ENCODE assay signal across 8 cellular contexts in genomic region chr14:21476925-21477681, GRCh38. TPM values are rescaled to one million over a fixed set of nuclear protein-coding genes. Genes with fewer than 3 reads are reported as not detected.
DNase-seq lines count a peak whose midpoint lies in the region; ATAC-seq and TF ChIP-seq lines count a peak whose summit lies in the region.

TSS of gene RAB2B (minus strand) at chr14:21476959. CDS start at chr14:21476872, 87 bp downstream.
TSS of gene TOX4 (plus strand) at chr14:21477195. CDS start at chr14:21477279, 84 bp downstream.

- peak; percentile 90 to 96 (median 92) for DNase-seq in CD4-positive, alpha-beta T cell
- peak; percentile 98 for DNase-seq in NCI-H82 (lab: John Stamatoyannopoulos, UW)
- DNase-seq in activated CD4-positive, alpha-beta memory T cell treated with anti-CD3 and anti-CD28 coated beads for 36 hours, result peak; percentile 97
- DNase-seq in lower lobe of right lung, result peak; percentile 95
- DNase-seq in stimulated activated CD4-positive, alpha-beta T cell treated with anti-CD3 and anti-CD28 coated beads, TNF-alpha, amount 100 ng/mL, for 4 hours (ENCODE audit: low read depth in 3 of 3), result peak; percentile 69 to 92 (median 91)

- H3K4me3 Mint-ChIP-seq in CD4-positive, alpha-beta T cell, result peak within 1 kb of the TSS; percentile 99
- peak within 1 kb of the TSS; percentile 99 for H3K4me3 Mint-ChIP-seq in activated CD4-positive, alpha-beta memory T cell treated with anti-CD3 and anti-CD28 coated beads for 36 hours

- POLR2A ChIA-PET in CD4-positive, alpha-beta T cell (lab: Charles Lee), result interaction anchor here (0.6 to 4.0 kb wide), 11 partner anchors 20 to 1618 kb away, joined by 3 to 44 read pairs (median 4); partner anchors contain the start of genes ACIN1, C14orf119, CHD8 and METTL3
- POLR2A ChIA-PET in activated CD4-positive, alpha-beta memory T cell treated with anti-CD3 and anti-CD28 coated beads for 36 hours (lab: Charles Lee), result interaction anchor here (0.5 to 2.5 kb wide), 8 partner anchors 11 to 1060 kb away, joined by 3 to 10 read pairs (median 5); partner anchors contain the start of gene METTL3

- no peaks in the 10 kb centered on the region for H3K9me3 ChIP-seq in CD4-positive, alpha-beta T cell (ENCODE audit: control insufficient read depth, low read length)
- no peaks in the 10 kb centered on the region for H3K9me3 ChIP-seq in ectodermal cell (ENCODE audit: control insufficient read depth, low read length)
- H3K9me3 ChIP-seq in lower lobe of right lung, result no peaks in the 10 kb centered on the region

- peak; percentile 96 for ATAC-seq in CD4-positive, alpha-beta T cell (ENCODE audit: poor library complexity)
- peak; percentile 100 for ATAC-seq in GM19395 (IDR thresholded peaks at IDR 0.05; ENCODE audit: unreplicated experiment)
- peak; percentile 99 for ATAC-seq in HG03571 (IDR thresholded peaks at IDR 0.05; ENCODE audit: unreplicated experiment)
- peak; percentile 98 to 100 for ATAC-seq in lower lobe of right lung

- CTCF ChIA-PET in CD4-positive, alpha-beta T cell (lab: Charles Lee), result interaction anchor here (0.7 to 3.1 kb wide), 16 partner anchors 11 to 92 kb away, joined by 3 to 45 read pairs (median 4); partner anchors contain the start of genes CHD8, METTL3, SALL2 and SUPT16H
- CTCF ChIA-PET in activated CD4-positive, alpha-beta memory T cell treated with anti-CD3 and anti-CD28 coated beads for 36 hours (lab: Charles Lee), result interaction anchor here (0.7 to 4.0 kb wide), 19 partner anchors 11 to 260 kb away, joined by 3 to 35 read pairs (median 4); partner anchors contain the start of genes CHD8 and METTL3

- no peaks in the 10 kb centered on the region for H3K27me3 ChIP-seq in CD4-positive, alpha-beta T cell (ENCODE audit: control insufficient read depth, insufficient read depth, low read length)
- no peaks in the 10 kb centered on the region for H3K27me3 ChIP-seq in ectodermal cell (ENCODE audit: control insufficient read depth, insufficient read depth, low read length, poor library complexity, severe bottlenecking)
- H3K27me3 ChIP-seq in lower lobe of right lung (ENCODE audit: low read depth), result no peaks in the 10 kb centered on the region

- H3K4me3 ChIP-seq in ectodermal cell (ENCODE audit: insufficient read depth, low read depth, low read length), result peak within 1 kb of the TSS; percentile 99
- peak within 1 kb of the TSS; percentile 80 for H3K4me3 ChIP-seq in lower lobe of right lung

- peaks cover 5% of the 10 kb centered on the region for H3K4me1 ChIP-seq in ectodermal cell (ENCODE audit: control insufficient read depth, insufficient read depth, low read length)
- peaks cover 29% of the 10 kb centered on the region for H3K4me1 ChIP-seq in lower lobe of right lung

- TF ChIP-seq CTCF in CD4-positive, alpha-beta T cell (IDR thresholded peaks at IDR 0.05), result peak; percentile 95
- peak; percentile 87 for TF ChIP-seq CTCF in lower lobe of right lung (IDR thresholded peaks at IDR 0.05)

- H3K9me3 Mint-ChIP-seq in CD4-positive, alpha-beta T cell, result no peaks in the 10 kb centered on the region
- no peaks in the 10 kb centered on the region for H3K9me3 Mint-ChIP-seq in activated CD4-positive, alpha-beta memory T cell treated with anti-CD3 and anti-CD28 coated beads for 36 hours

- intact Hi-C loops in CD4-positive, alpha-beta T cell (cut with DNase I, micrococcal nuclease), result loop anchor here (1.0 to 2.0 kb wide), 9 partner anchors 21 to 236 kb away; partner anchors contain the start of genes CHD8 (in 2 of the 2), METTL3 (in 2 of the 2) and SUPT16H (in 1 of the 2)
- intact Hi-C loops in activated CD4-positive, alpha-beta memory T cell treated with anti-CD3 and anti-CD28 coated beads for 36 hours (cut with micrococcal nuclease), result loop anchor here (1.0 to 10.0 kb wide), 8 partner anchors 21 to 1988 kb away; partner anchors contain the start of genes CHD8, HNRNPC, METTL3 and NGDN
- intact Hi-C loops in lower lobe of right lung (cut with DNase I), result no loop called here

- peak within 1 kb of the TSS; percentile 73 for H3K27ac ChIP-seq in CD4-positive, alpha-beta T cell (ENCODE audit: low read depth, low read length)
- H3K27ac ChIP-seq in ectodermal cell (ENCODE audit: insufficient read depth, low read depth, low read length, poor library complexity, severe bottlenecking) (peak within 1 kb of the TSS; percentile 63), lower lobe of right lung (peak within 1 kb of the TSS; percentile 87)

- H3K27me3 Mint-ChIP-seq in CD4-positive, alpha-beta T cell, result no peaks in the 10 kb centered on the region
- H3K27me3 Mint-ChIP-seq in activated CD4-positive, alpha-beta memory T cell treated with anti-CD3 and anti-CD28 coated beads for 36 hours, result no peaks in the 10 kb centered on the region

- H3K4me1 Mint-ChIP-seq in CD4-positive, alpha-beta T cell (ENCODE audit: low read depth), result peaks cover 48% of the 10 kb centered on the region
- peaks cover 31% of the 10 kb centered on the region for H3K4me1 Mint-ChIP-seq in activated CD4-positive, alpha-beta memory T cell treated with anti-CD3 and anti-CD28 coated beads for 36 hours (ENCODE audit: low read depth)

- H3K27ac Mint-ChIP-seq in CD4-positive, alpha-beta T cell, result peak within 1 kb of the TSS; percentile 94
- H3K27ac Mint-ChIP-seq in activated CD4-positive, alpha-beta memory T cell treated with anti-CD3 and anti-CD28 coated beads for 36 hours, result peak within 1 kb of the TSS; percentile 95

- 1% methylated on average over 49 of the region's 49 CpGs for WGBS in ectodermal cell, 2 experiments

- peaks cover 8% of the 10 kb centered on the region for H3K36me3 ChIP-seq in ectodermal cell (ENCODE audit: control insufficient read depth, insufficient read depth, low read length)
- peaks cover 45% of the 10 kb centered on the region for H3K36me3 ChIP-seq in lower lobe of right lung

- peaks cover 54% of the 10 kb centered on the region for H3K36me3 Mint-ChIP-seq in CD4-positive, alpha-beta T cell (ENCODE audit: low read depth)
- H3K36me3 Mint-ChIP-seq in activated CD4-positive, alpha-beta memory T cell treated with anti-CD3 and anti-CD28 coated beads for 36 hours, result peaks cover 14% of the 10 kb centered on the region

RNA-seq across cellular contexts. Expression of gene RAB2B, which starts in this region (rescaled TPM):
- total RNA-seq in CD4-positive, alpha-beta T cell, result 10 to 100 TPM; 21.1 to 23.9 TPM
- total RNA-seq in activated CD4-positive, alpha-beta memory T cell treated with anti-CD3 and anti-CD28 coated beads for 36 hours, result 10 to 100 TPM; 21.2 to 23.6 TPM
- polyA plus RNA-seq in ectodermal cell (2013, experiment 1 of 4), result 34.7 TPM
- 35.5 TPM for polyA plus RNA-seq in ectodermal cell (2013, experiment 2 of 4)
- 25.7 TPM for polyA plus RNA-seq in ectodermal cell (2013, experiment 3 of 4)
- 28.2 TPM for polyA plus RNA-seq in ectodermal cell (2013, experiment 4 of 4)
- 30.7 TPM for total RNA-seq in lower lobe of right lung

RNA-seq across cellular contexts. Expression of gene TOX4, which starts in this region (rescaled TPM):
- total RNA-seq in CD4-positive, alpha-beta T cell, result 10 to 100 TPM; 70.9 to 77.4 TPM
- 10 to 100 TPM; 66.1 to 67.5 TPM for total RNA-seq in activated CD4-positive, alpha-beta memory T cell treated with anti-CD3 and anti-CD28 coated beads for 36 hours
- 57.3 TPM for polyA plus RNA-seq in ectodermal cell (2013, experiment 1 of 4)
- polyA plus RNA-seq in ectodermal cell (2013, experiment 2 of 4), result 57.2 TPM
- 33.6 TPM for polyA plus RNA-seq in ectodermal cell (2013, experiment 3 of 4)
- 40.0 TPM for polyA plus RNA-seq in ectodermal cell (2013, experiment 4 of 4)
- 72.2 TPM for total RNA-seq in lower lobe of right lung

Comparison
In these comparisons a context has a peak if more than half of its experiments do, and no peak if none do; other contexts are left out.
1. Peak in every context shown above with its lines: DNase-seq, ATAC-seq, H3K4me3 ChIP-seq and H3K27ac ChIP-seq.